Comparison of ENCODE assay signal across 29 cellular contexts in the genomic region with DNA sequence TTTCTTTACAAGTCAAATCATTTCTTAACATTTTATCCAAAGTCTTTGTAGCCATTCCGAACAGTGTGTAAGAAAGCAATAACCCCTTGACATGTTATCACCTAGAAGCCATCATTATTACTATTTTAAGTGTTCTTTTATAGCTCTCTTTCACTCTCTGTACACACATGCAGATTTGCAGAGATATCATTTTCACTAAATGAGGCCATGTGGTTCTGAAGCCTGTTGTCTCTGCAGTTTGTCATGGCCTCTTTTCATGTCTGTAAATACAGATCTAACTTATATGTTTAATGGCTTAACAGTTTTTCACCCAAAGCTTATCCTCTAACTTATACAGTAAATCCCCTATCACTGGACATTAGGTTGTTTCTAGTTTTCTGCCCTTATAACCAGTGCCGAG.
"Had no signal": no experiment of that assay in that cellular context is flagged by ENCODE, and none has a peak within 500 bp of the region (broad histone marks: within the 10 kb centered on the region; RNA-seq: fewer than 3 reads in every experiment).

No MANE protein-coding gene starts in this region.

- H3K9me3 ChIP-seq: lower lobe of right lung, ovary, psoas muscle, sigmoid colon, stomach, testis, tibial artery, uterus had no signal

- DNase-seq: dermis blood vessel endothelial cell; effector memory CD8-positive, alpha-beta T cell; erythroblast; hypothalamus; immature natural killer cell; islet precursor cell; kidney glomerular epithelial cell; left colon; left ventricle myocardium superior; lower lobe of right lung; naive thymus-derived CD8-positive, alpha-beta T cell; nephron progenitor cell; nucleus accumbens; ovary; posterior cingulate gyrus; psoas muscle; right cardiac atrium; sigmoid colon; stimulated activated CD4-positive, alpha-beta T cell treated with anti-CD3 and anti-CD28 coated beads, Interleukin-2, amount 100 ng/mL, for 24 hours; stimulated activated CD4-positive, alpha-beta T cell treated with anti-CD3 and anti-CD28 coated beads, Interleukin-4, amount 100 ng/mL, for 24 hours; stimulated activated naive CD4-positive, alpha-beta T cell treated with Interleukin-2 at 50 U/mL for 16 hours; stomach; testis; tibial artery; uterus had no signal

- H3K4me3 ChIP-seq: coronary artery, lower lobe of right lung, ovary, psoas muscle, sigmoid colon, stomach, testis, tibial artery, uterus had no signal

- FAIRE-seq: endometrium, frontal cortex had no signal

- ATAC-seq: effector memory CD8-positive, alpha-beta T cell; left colon; left ventricle myocardium superior; lower lobe of right lung; naive thymus-derived CD8-positive, alpha-beta T cell; right cardiac atrium; stimulated activated effector memory CD8-positive, alpha-beta T cell treated with anti-CD3 and anti-CD28 coated beads, Interleukin-12 subunit alpha, Interleukin-12 subunit beta, amount 100 ng/mL, for 72 hours had no signal

- H3K27me3 ChIP-seq: ovary, testis, tibial artery, uterus had no signal

- H3K36me3 ChIP-seq: lower lobe of right lung, ovary, sigmoid colon, stomach, tibial artery, uterus had no signal

- H3K27ac ChIP-seq: coronary artery, lower lobe of right lung, ovary, psoas muscle, sigmoid colon, stomach, testis, tibial artery, uterus had no signal

- H3K4me1 ChIP-seq: lower lobe of right lung, psoas muscle, sigmoid colon, stomach, testis, tibial artery, uterus had no signal
